Comparison of ENCODE assay signal across 27 cellular contexts in genomic region chr1:200903793-200904192, GRCh38. TPM values are rescaled to one million over a fixed set of nuclear protein-coding genes. Genes with fewer than 3 reads are reported as not detected.
"Had no signal": no experiment of that assay in that cellular context is flagged by ENCODE, and none has a peak within 500 bp of the region (broad histone marks: within the 10 kb centered on the region; RNA-seq: fewer than 3 reads in every experiment).

No MANE protein-coding gene starts in this region.

- H3K4me2 ChIP-seq: PC-9 had no signal

- H3K9me3 ChIP-seq: ascending aorta, body of pancreas, MG63 had no signal

- H3K4me1 ChIP-seq: ascending aorta had no signal

- H3K27me3 ChIP-seq: ascending aorta, body of pancreas, MG63 had no signal

- H3K27ac ChIP-seq: ascending aorta, body of pancreas, PC-9 had no signal

- DNase-seq: activated CD4-positive, alpha-beta T cell treated with anti-CD3 and anti-CD28 coated beads for 48 hours; activated CD4-positive, alpha-beta T cell treated with anti-CD3 and anti-CD28 coated beads, Interleukin-2, amount 50 U/mL, for 4 hours; activated CD4-positive, CD25-positive, alpha-beta regulatory T cell treated with anti-CD3 and anti-CD28 coated beads, Interleukin-2, amount 50 U/mL, for 72 hours; activated CD8-positive, alpha-beta memory T cell treated with anti-CD3 and anti-CD28 coated beads, Interleukin-2, amount 10 ng/mL, durations not matched to agents 7 days and 5 days; activated effector memory CD4-positive, alpha-beta T cell treated with anti-CD3 and anti-CD28 coated beads, Interleukin-2, amount 50 U/mL, for 16 hours; activated naive CD4-positive, alpha-beta T cell treated with Interleukin-2 at 50 U/mL for 16 hours; activated naive CD8-positive, alpha-beta T cell treated with anti-CD3 and anti-CD28 coated beads, Interleukin-2, amount 50 U/mL, for 24 hours; activated T-cell treated with anti-CD3 and anti-CD28 coated beads, Interleukin-2, amount 50 U/mL, for 4 hours; amniotic stem cell; body of pancreas; central memory CD4-positive, alpha-beta T cell; MG63; MV-4-11; NCI-H1092 treated with DMSO at 0.1 percent for 48 hours; NCI-H1436; NCI-H1694 treated with DMSO at 0.1 percent for 48 hours; NCI-H2029 treated with DMSO at 0.1 percent for 48 hours; NCI-H446; NCI-H524; PC-9; SIG-M5; T-helper 17 cell; T-helper 9 cell had no signal

- ATAC-seq: activated CD8-positive, alpha-beta memory T cell treated with anti-CD3 and anti-CD28 coated beads, Interleukin-2, amount 10 ng/mL, durations not matched to agents 7 days and 5 days; activated naive CD4-positive, alpha-beta T cell treated with anti-CD3 and anti-CD28 coated beads, Interleukin-2, amount 50 U/mL, for 72 hours; activated naive CD8-positive, alpha-beta T cell treated with anti-CD3 and anti-CD28 coated beads, Interleukin-2, amount 50 U/mL, for 24 hours; activated T-cell treated with anti-CD3 and anti-CD28 coated beads, Interleukin-2, amount 50 U/mL, for 4 hours; body of pancreas; T-helper 17 cell; WTC11 had no signal

- H3K36me3 ChIP-seq: ascending aorta, MG63 had no signal

- H2AFZ ChIP-seq: PC-9 had no signal

- H3K4me3 ChIP-seq: ascending aorta, body of pancreas, MG63, PC-9 had no signal

RNA-seq across cellular contexts. Expression of gene INAVA, which starts 9.1 kb away (rescaled TPM):
- total RNA-seq: ascending aorta had no signal

RNA-seq across cellular contexts. Expression of gene GPR25, which starts 31.0 kb away (rescaled TPM):
- total RNA-seq: activated naive CD4-positive, alpha-beta T cell treated with anti-CD3 and anti-CD28 coated beads, Interleukin-2, amount 50 U/mL, for 72 hours; ascending aorta; bronchial epithelial cell; PC-9; WTC11 had no signal
